Comparison of ENCODE assay signal across 8 cellular contexts in genomic region chr19:19110410-19111137, GRCh38. TPM values are rescaled to one million over a fixed set of nuclear protein-coding genes. Genes with fewer than 3 reads are reported as not detected.
DNase-seq lines count a peak whose midpoint lies in the region; ATAC-seq, FAIRE-seq and TF ChIP-seq lines count a peak whose summit lies in the region.

No MANE protein-coding gene starts in this region.

- H3K27ac ChIP-seq in brain microvascular endothelial cell (no peak overlapping the region), HepG2 (ENCODE audit: extremely low read length, insufficient read depth, low read length) (no peak overlapping the region)

- H3K4me1 ChIP-seq in HepG2 (ENCODE audit: insufficient read depth, low read length), result peaks cover 49% of the 10 kb centered on the region

- H4K20me1 ChIP-seq in HepG2 (ENCODE audit: insufficient read depth, low read length), result no peaks in the 10 kb centered on the region

- no peak overlapping the region for H2AFZ ChIP-seq in HepG2 (ENCODE audit: low read length)

- no peaks in the 10 kb centered on the region for H3K79me2 ChIP-seq in HepG2 (ENCODE audit: insufficient read depth, low read length)

- H3K4me2 ChIP-seq in HepG2 (ENCODE audit: low read depth, low read length), result no peak overlapping the region

- no peak overlapping the region for H3K9ac ChIP-seq in HepG2 (ENCODE audit: insufficient read depth, low read depth, low read length)

- H3K9me3 ChIP-seq in HepG2 (ENCODE audit: low read length), result no peaks in the 10 kb centered on the region

- WGBS in HepG2 (ENCODE audit: low lambda C conversion rate), result 98% methylated on average over 53 of the region's 66 CpGs

- CTCF ChIA-PET in HepG2 (lab: Yijun Ruan, JAX; ENCODE audit: low intra/inter-chr PET ratio, low total read pairs), result no interaction called here

- TF ChIP-seq EP300 in HepG2 (IDR thresholded peaks at IDR 0.05; ENCODE audit: low read depth in 2 of 2, low read length in 2 of 2) (no peak), HepG2 (CRISPR knock-in tag; IDR thresholded peaks at IDR 0.05; ENCODE audit: borderline replicate concordance) (no peak)

- intact Hi-C loops in HepG2 (cut with micrococcal nuclease; ENCODE audit: unreplicated experiment), result no loop called here

- no TSS peak for BruUV-seq in HepG2 (replicated peaks; lab: Mats Ljungman, UMichigan)

- in situ Hi-C loops in brain microvascular endothelial cell (cut with HindIII; ENCODE audit: low pct_ligation_motif_present, low sequenced_read_pairs) (no loop called here), HepG2 (cut with HindIII; ENCODE audit: extremely low pct_ligation_motif_present, low pct_unique_long_range_greater_than_20kb) (loop anchor here (5.0 kb wide), 1 partner anchor 53 kb away; no protein-coding TSS in a partner anchor)

- no peak for ATAC-seq in HepG2
- ATAC-seq in GM21528 (IDR thresholded peaks at IDR 0.05; ENCODE audit: low FRiP score, unreplicated experiment), result no peak
- no peak for ATAC-seq in HG03460 (IDR thresholded peaks at IDR 0.05; ENCODE audit: unreplicated experiment)
- ATAC-seq in GM18861 (IDR thresholded peaks at IDR 0.05; ENCODE audit: unreplicated experiment), result no peak

- no peak for TF ChIP-seq RAD21 in HepG2 (CRISPR knock-in tag; IDR thresholded peaks at IDR 0.05)

- TF ChIP-seq POLR2A in HepG2 (IDR thresholded peaks at IDR 0.05; ENCODE audit: insufficient read depth in 1 of 2, low read depth in 2 of 2, low read length in 2 of 2), result no peak

- POLR2A ChIA-PET in HepG2 (lab: Yijun Ruan, JAX), result interaction anchor here (1.4 kb wide), 1 partner anchor 11 kb away, joined by 5 read pairs; no protein-coding TSS in a partner anchor

- H3K4me3 ChIP-seq in brain microvascular endothelial cell (ENCODE audit: low read depth, low read length) (no peak overlapping the region), HepG2 (replicated peaks in 1 of 3; ENCODE audit: insufficient read depth in 1 of 3, low read depth in 2 of 3, low read length in 3 of 3) (no peak overlapping the region)

- H3K36me3 ChIP-seq in brain microvascular endothelial cell (replicated peaks) (no peaks in the 10 kb centered on the region), HepG2 (replicated peaks in 1 of 2; ENCODE audit: control insufficient read depth in 1 of 2, insufficient read depth in 2 of 2, low read length in 2 of 2) (no peaks in the 10 kb centered on the region)

- TF ChIP-seq CTCF in brain microvascular endothelial cell (IDR thresholded peaks at IDR 0.05; ENCODE audit: low read depth, low read length, missing control alignments) (peak; percentile 19), HepG2 (CRISPR knock-in tag; IDR thresholded peaks at IDR 0.05) (no peak)

- FAIRE-seq in HepG2 (lab: Jason Lieb, UNC), result no peak

- DNase-seq in stimulated activated CD4-positive, alpha-beta T cell treated with anti-CD3 and anti-CD28 coated beads, Interleukin-15, amount 100 ng/mL, for 24 hours, result peak; percentile 45
- no peak for DNase-seq in stimulated activated CD4-positive, alpha-beta T cell treated with anti-CD3 and anti-CD28 coated beads, Interleukin-4, amount 100 ng/mL, for 24 hours
- peak; percentile 9 for DNase-seq in brain microvascular endothelial cell
- no peak for DNase-seq in HepG2 (ENCODE audit: low spot score)
- no peak for DNase-seq in SIG-M5 (lab: John Stamatoyannopoulos, UW)

- H3K27me3 ChIP-seq in brain microvascular endothelial cell (replicated peaks) (no peaks in the 10 kb centered on the region), HepG2 (ENCODE audit: control insufficient read depth in 1 of 2, insufficient read depth in 2 of 2, low read length in 2 of 2) (no peaks in the 10 kb centered on the region)

TF ChIP-seq in HepG2, 621 proteins besides CTCF, POLR2A, EP300 and RAD21:
- TF ChIP-seq AGO2 (optimal IDR thresholded peaks at IDR 0.05; ENCODE audit: low read depth, low read length), result peak; percentile 45
- no peak for TF ChIP-seq ZNF782 (CRISPR knock-in tag; IDR thresholded peaks at IDR 0.05; ENCODE audit: borderline replicate concordance)

RNA-seq across cellular contexts. Expression of gene TMEM161A, which starts 27.7 kb away (rescaled TPM):
- total RNA-seq in HepG2 (2016; rRNA removed; fragmentation: Illumina TruSeq; extraction: Trizol), result 10.3 and 25.9 TPM in 2 replicates
- total RNA-seq in HepG2 (2016; cell fraction: cytosol; rRNA removed; fragmentation: Illumina TruSeq; extraction: Trizol; ENCODE audit: low read depth), result 8.7 and 12.1 TPM in 2 replicates
- total RNA-seq in HepG2 (2016; cell fraction: insoluble cytoplasmic fraction; rRNA removed; fragmentation: Illumina TruSeq; extraction: Trizol), result 7.7 and 28.3 TPM in 2 replicates
- 7.4 and 8.8 TPM in 2 replicates for total RNA-seq in HepG2 (2016; cell fraction: membrane; rRNA removed; fragmentation: Illumina TruSeq; extraction: Trizol)
- total RNA-seq in HepG2 (2016; cell fraction: nucleus; rRNA removed; fragmentation: Illumina TruSeq; extraction: Trizol), result 36.6 and 39.6 TPM in 2 replicates
- 31.4 and 42.7 TPM in 2 replicates for polyA plus RNA-seq in HepG2 (2011; rRNA removed)
- 22.8 and 35.4 TPM in 2 replicates for polyA plus RNA-seq in HepG2 (2011; cell fraction: cytosol; rRNA removed)
- 190 and 235 TPM in 2 replicates for polyA plus RNA-seq in HepG2 (2011; cell fraction: nucleus; rRNA removed)
- polyA plus RNA-seq in HepG2 (2012), result 15.9 and 23.9 TPM in 2 replicates
- polyA plus RNA-seq in HepG2 (2016; cell fraction: cytosol; fragmentation: Illumina TruSeq; extraction: Trizol; ENCODE audit: low read depth), result 6.6 and 8.6 TPM in 2 replicates
- 8.4 and 9.9 TPM in 2 replicates for polyA plus RNA-seq in HepG2 (2016; cell fraction: insoluble cytoplasmic fraction; fragmentation: Illumina TruSeq; extraction: Trizol; ENCODE audit: low read depth)
- 8.4 and 9.5 TPM in 2 replicates for polyA plus RNA-seq in HepG2 (2016; cell fraction: membrane; fragmentation: Illumina TruSeq; extraction: Trizol; ENCODE audit: low read depth)
- 56.7 and 60.0 TPM in 2 replicates for polyA plus RNA-seq in HepG2 (2016; cell fraction: nucleus; fragmentation: Illumina TruSeq; extraction: Trizol; ENCODE audit: insufficient read depth, low read depth)
- 88.8 and 105 TPM in 2 replicates for polyA minus RNA-seq in HepG2 (2011; rRNA and poly(A)+ RNA removed; ENCODE audit: low replicate concordance)
- 24.3 and 32.2 TPM in 2 replicates for polyA minus RNA-seq in HepG2 (2011; cell fraction: cytosol; rRNA and poly(A)+ RNA removed)
- 57.3 and 75.8 TPM in 2 replicates for polyA minus RNA-seq in HepG2 (2011; cell fraction: nucleus; rRNA and poly(A)+ RNA removed)

RNA-seq across cellular contexts. Expression of gene SLC25A42, which starts 46.8 kb away (rescaled TPM):
- total RNA-seq in HepG2 (2016; rRNA removed; fragmentation: Illumina TruSeq; extraction: Trizol), result 13.5 and 18.3 TPM in 2 replicates
- total RNA-seq in HepG2 (2016; cell fraction: cytosol; rRNA removed; fragmentation: Illumina TruSeq; extraction: Trizol; ENCODE audit: low read depth), result 7.8 and 11.9 TPM in 2 replicates
- 11.8 and 19.3 TPM in 2 replicates for total RNA-seq in HepG2 (2016; cell fraction: insoluble cytoplasmic fraction; rRNA removed; fragmentation: Illumina TruSeq; extraction: Trizol)
- total RNA-seq in HepG2 (2016; cell fraction: membrane; rRNA removed; fragmentation: Illumina TruSeq; extraction: Trizol), result 17.0 and 18.4 TPM in 2 replicates
- 11.9 and 13.2 TPM in 2 replicates for total RNA-seq in HepG2 (2016; cell fraction: nucleus; rRNA removed; fragmentation: Illumina TruSeq; extraction: Trizol)
- 12.8 and 13.0 TPM in 2 replicates for polyA plus RNA-seq in HepG2 (2011; rRNA removed)
- polyA plus RNA-seq in HepG2 (2011; cell fraction: cytosol; rRNA removed), result 9.1 and 13.2 TPM in 2 replicates
- polyA plus RNA-seq in HepG2 (2011; cell fraction: nucleus; rRNA removed), result 30.2 and 33.7 TPM in 2 replicates
- 8.4 and 11.8 TPM in 2 replicates for polyA plus RNA-seq in HepG2 (2012)
- 6.8 and 7.9 TPM in 2 replicates for polyA plus RNA-seq in HepG2 (2016; cell fraction: cytosol; fragmentation: Illumina TruSeq; extraction: Trizol; ENCODE audit: low read depth)
- polyA plus RNA-seq in HepG2 (2016; cell fraction: insoluble cytoplasmic fraction; fragmentation: Illumina TruSeq; extraction: Trizol; ENCODE audit: low read depth), result 13.4 and 18.3 TPM in 2 replicates
- polyA plus RNA-seq in HepG2 (2016; cell fraction: membrane; fragmentation: Illumina TruSeq; extraction: Trizol; ENCODE audit: low read depth), result 10.4 and 12.8 TPM in 2 replicates
- 30.3 and 30.4 TPM in 2 replicates for polyA plus RNA-seq in HepG2 (2016; cell fraction: nucleus; fragmentation: Illumina TruSeq; extraction: Trizol; ENCODE audit: insufficient read depth, low read depth)
- 2.5 and 24.9 TPM in 2 replicates for polyA minus RNA-seq in HepG2 (2011; rRNA and poly(A)+ RNA removed; ENCODE audit: low replicate concordance)
- 5.7 and 5.9 TPM in 2 replicates for polyA minus RNA-seq in HepG2 (2011; cell fraction: cytosol; rRNA and poly(A)+ RNA removed)
- polyA minus RNA-seq in HepG2 (2011; cell fraction: nucleus; rRNA and poly(A)+ RNA removed), result 7.7 and 8.0 TPM in 2 replicates

RNA-seq across cellular contexts. Expression of gene MEF2B, which starts 59.5 kb away (rescaled TPM):
- 0.44 and 1.2 TPM in 2 replicates for total RNA-seq in HepG2 (2016; rRNA removed; fragmentation: Illumina TruSeq; extraction: Trizol)
- 0.81 and 1.1 TPM in 2 replicates for total RNA-seq in HepG2 (2016; cell fraction: cytosol; rRNA removed; fragmentation: Illumina TruSeq; extraction: Trizol; ENCODE audit: low read depth)
- 0.41 TPM in 1 of 2 replicates, not detected in the other for total RNA-seq in HepG2 (2016; cell fraction: insoluble cytoplasmic fraction; rRNA removed; fragmentation: Illumina TruSeq; extraction: Trizol)
- total RNA-seq in HepG2 (2016; cell fraction: membrane; rRNA removed; fragmentation: Illumina TruSeq; extraction: Trizol), result 0.46 and 1.8 TPM in 2 replicates
- total RNA-seq in HepG2 (2016; cell fraction: nucleus; rRNA removed; fragmentation: Illumina TruSeq; extraction: Trizol), result 0.81 and 1.6 TPM in 2 replicates
- polyA plus RNA-seq in HepG2 (2011; rRNA removed), result 1.7 and 2.3 TPM in 2 replicates
- 2.1 and 2.9 TPM in 2 replicates for polyA plus RNA-seq in HepG2 (2011; cell fraction: cytosol; rRNA removed)
- polyA plus RNA-seq in HepG2 (2011; cell fraction: nucleus; rRNA removed), result 4.0 and 4.5 TPM in 2 replicates
- polyA plus RNA-seq in HepG2 (2012), result 2.2 and 4.4 TPM in 2 replicates
- polyA plus RNA-seq in HepG2 (2016; cell fraction: cytosol; fragmentation: Illumina TruSeq; extraction: Trizol; ENCODE audit: low read depth), result 0.86 and 1.1 TPM in 2 replicates
- 0.42 and 1.8 TPM in 2 replicates for polyA plus RNA-seq in HepG2 (2016; cell fraction: insoluble cytoplasmic fraction; fragmentation: Illumina TruSeq; extraction: Trizol; ENCODE audit: low read depth)
- polyA plus RNA-seq in HepG2 (2016; cell fraction: membrane; fragmentation: Illumina TruSeq; extraction: Trizol; ENCODE audit: low read depth), result 0.38 and 1.1 TPM in 2 replicates
- 2.1 and 3.9 TPM in 2 replicates for polyA plus RNA-seq in HepG2 (2016; cell fraction: nucleus; fragmentation: Illumina TruSeq; extraction: Trizol; ENCODE audit: insufficient read depth, low read depth)
- polyA minus RNA-seq in HepG2 (2011; rRNA and poly(A)+ RNA removed; ENCODE audit: low replicate concordance), result 0.33 and 1.1 TPM in 2 replicates
- polyA minus RNA-seq in HepG2 (2011; cell fraction: cytosol; rRNA and poly(A)+ RNA removed), result 1.2 TPM in 1 of 2 replicates, not detected in the other
- polyA minus RNA-seq in HepG2 (2011; cell fraction: nucleus; rRNA and poly(A)+ RNA removed), result 1.4 and 2.0 TPM in 2 replicates

Comparison
In these comparisons a context has a peak if more than half of its experiments do, and no peak if none do; other contexts are left out.
1. DNase-seq: peak in stimulated activated CD4-positive, alpha-beta T cell treated with anti-CD3 and anti-CD28 coated beads, Interleukin-15, amount 100 ng/mL, for 24 hours (single experiment) and brain microvascular endothelial cell (single experiment); none in stimulated activated CD4-positive, alpha-beta T cell treated with anti-CD3 and anti-CD28 coated beads, Interleukin-4, amount 100 ng/mL, for 24 hours (single experiment), HepG2 (single experiment) and SIG-M5 (single experiment).